In genomic region chr10:14738011-14738510, GRCh38 we compare ENCODE assay signal across 20 cellular contexts. TPM values are rescaled to one million over a fixed set of nuclear protein-coding genes. Genes with fewer than 3 reads are reported as not detected.
DNase-seq lines count a peak whose midpoint lies in the region; ATAC-seq and TF ChIP-seq lines count a peak whose summit lies in the region.
"Had no signal": no experiment of that assay in that cellular context is flagged by ENCODE, and none has a peak within 500 bp of the region (broad histone marks: within the 10 kb centered on the region; RNA-seq: fewer than 3 reads in every experiment).

No MANE protein-coding gene starts in this region.

- no peak for ATAC-seq in activated naive CD8-positive, alpha-beta T cell treated with anti-CD3 and anti-CD28 coated beads, Interleukin-2, amount 50 U/mL, for 24 hours
- ATAC-seq in activated B cell treated with CpG ODN at 0.5 μM for 24 hours (ENCODE audit: low read depth) (no peak), GM18870 (IDR thresholded peaks at IDR 0.05; ENCODE audit: unreplicated experiment) (no peak)
- ATAC-seq: K562, Panc1, Right ventricle myocardium inferior, SK-N-SH treated with all-trans-retinoic acid at 6 μM for 48 hours had no signal

- TF ChIP-seq POLR2A in erythroblast (IDR thresholded peaks at IDR 0.05; ENCODE audit: low read length) = no peak

- H3K4me1 Mint-ChIP-seq in activated naive CD8-positive, alpha-beta T cell treated with anti-CD3 and anti-CD28 coated beads, Interleukin-2, amount 50 U/mL, for 24 hours = peaks cover 47% of the 10 kb centered on the region
- peaks cover 28% of the 10 kb centered on the region for H3K4me1 Mint-ChIP-seq in activated naive CD8-positive, alpha-beta T cell treated with anti-CD3 and anti-CD28 coated beads for 36 hours
- peaks cover 90% of the 10 kb centered on the region for H3K4me1 Mint-ChIP-seq in activated B cell treated with CpG ODN at 0.5 μM for 24 hours

- POLR2A ChIA-PET in activated B cell treated with CpG ODN at 0.5 μM for 24 hours (lab: Charles Lee) = interaction anchor here (0.7 to 7.0 kb wide), 8 partner anchors 10 to 140 kb away, joined by 3 to 58 read pairs (median 4); no protein-coding TSS in a partner anchor

- H3K36me3 Mint-ChIP-seq in activated naive CD8-positive, alpha-beta T cell treated with anti-CD3 and anti-CD28 coated beads, Interleukin-2, amount 50 U/mL, for 24 hours (ENCODE audit: low read depth) = no peaks in the 10 kb centered on the region
- peaks cover 10% of the 10 kb centered on the region for H3K36me3 Mint-ChIP-seq in activated naive CD8-positive, alpha-beta T cell treated with anti-CD3 and anti-CD28 coated beads for 36 hours
- no peaks in the 10 kb centered on the region for H3K36me3 Mint-ChIP-seq in activated B cell treated with CpG ODN at 0.5 μM for 24 hours (ENCODE audit: low read depth)
- H3K36me3 Mint-ChIP-seq: CD14-positive monocyte had no signal

- intact Hi-C loops in activated B cell treated with CpG ODN at 0.5 μM for 24 hours (cut with micrococcal nuclease) = no loop called here

- CTCF ChIA-PET in activated B cell treated with CpG ODN at 0.5 μM for 24 hours (lab: Charles Lee) = no interaction called here

- H3K4me3 Mint-ChIP-seq in activated naive CD8-positive, alpha-beta T cell treated with anti-CD3 and anti-CD28 coated beads, Interleukin-2, amount 50 U/mL, for 24 hours = no peak overlapping the region
- no peak overlapping the region for H3K4me3 Mint-ChIP-seq in activated naive CD8-positive, alpha-beta T cell treated with anti-CD3 and anti-CD28 coated beads for 36 hours
- no peak overlapping the region for H3K4me3 Mint-ChIP-seq in activated B cell treated with CpG ODN at 0.5 μM for 24 hours
- H3K4me3 Mint-ChIP-seq: CD14-positive monocyte had no signal

- no peaks in the 10 kb centered on the region for H3K27me3 Mint-ChIP-seq in activated naive CD8-positive, alpha-beta T cell treated with anti-CD3 and anti-CD28 coated beads, Interleukin-2, amount 50 U/mL, for 24 hours
- no peaks in the 10 kb centered on the region for H3K27me3 Mint-ChIP-seq in activated naive CD8-positive, alpha-beta T cell treated with anti-CD3 and anti-CD28 coated beads for 36 hours
- no peaks in the 10 kb centered on the region for H3K27me3 Mint-ChIP-seq in activated B cell treated with CpG ODN at 0.5 μM for 24 hours

- no peak for TF ChIP-seq CTCF in activated B cell treated with CpG ODN at 0.5 μM for 24 hours (IDR thresholded peaks at IDR 0.05)

- no peak for DNase-seq in activated naive CD8-positive, alpha-beta T cell treated with anti-CD3 and anti-CD28 coated beads, Interleukin-2, amount 50 U/mL, for 24 hours
- no peak for DNase-seq in activated naive CD8-positive, alpha-beta T cell treated with anti-CD3 and anti-CD28 coated beads for 36 hours
- DNase-seq in activated B cell treated with CpG ODN at 0.5 μM for 24 hours = no peak
- peak; percentile 29 for DNase-seq in putamen (ENCODE audit: low spot score)
- no peak for DNase-seq in D341Med (ENCODE audit: low spot score)
- DNase-seq in nucleus accumbens (lab: John Stamatoyannopoulos, UW) = no peak
- no peak for DNase-seq in erythroblast (lab: John Stamatoyannopoulos, UW)
- DNase-seq: 8988T, DMS79, HCEC 1CT, NCI-H1092 treated with DMSO at 0.1 percent for 48 hours, NCI-H1694, NCI-H446, NCI-H82 had no signal

- H3K27ac Mint-ChIP-seq in activated naive CD8-positive, alpha-beta T cell treated with anti-CD3 and anti-CD28 coated beads, Interleukin-2, amount 50 U/mL, for 24 hours = peak overlapping the region; percentile 33
- no peak overlapping the region for H3K27ac Mint-ChIP-seq in activated naive CD8-positive, alpha-beta T cell treated with anti-CD3 and anti-CD28 coated beads for 36 hours
- peak overlapping the region; percentile 98 for H3K27ac Mint-ChIP-seq in activated B cell treated with CpG ODN at 0.5 μM for 24 hours
- H3K27ac Mint-ChIP-seq: CD14-positive monocyte had no signal

- H3K9me3 Mint-ChIP-seq in activated naive CD8-positive, alpha-beta T cell treated with anti-CD3 and anti-CD28 coated beads, Interleukin-2, amount 50 U/mL, for 24 hours = peaks cover 3% of the 10 kb centered on the region
- peaks cover 4% of the 10 kb centered on the region for H3K9me3 Mint-ChIP-seq in activated naive CD8-positive, alpha-beta T cell treated with anti-CD3 and anti-CD28 coated beads for 36 hours
- H3K9me3 Mint-ChIP-seq in activated B cell treated with CpG ODN at 0.5 μM for 24 hours = no peaks in the 10 kb centered on the region

RNA-seq across cellular contexts. Expression of gene FAM107B, which starts 36.6 kb away (rescaled TPM):
- 100 to 1,000 TPM; 195 to 203 TPM for total RNA-seq in activated naive CD8-positive, alpha-beta T cell treated with anti-CD3 and anti-CD28 coated beads for 36 hours
- total RNA-seq in activated B cell treated with CpG ODN at 0.5 μM for 24 hours = 263 and 286 TPM in 2 replicates
